In the genomic region with DNA sequence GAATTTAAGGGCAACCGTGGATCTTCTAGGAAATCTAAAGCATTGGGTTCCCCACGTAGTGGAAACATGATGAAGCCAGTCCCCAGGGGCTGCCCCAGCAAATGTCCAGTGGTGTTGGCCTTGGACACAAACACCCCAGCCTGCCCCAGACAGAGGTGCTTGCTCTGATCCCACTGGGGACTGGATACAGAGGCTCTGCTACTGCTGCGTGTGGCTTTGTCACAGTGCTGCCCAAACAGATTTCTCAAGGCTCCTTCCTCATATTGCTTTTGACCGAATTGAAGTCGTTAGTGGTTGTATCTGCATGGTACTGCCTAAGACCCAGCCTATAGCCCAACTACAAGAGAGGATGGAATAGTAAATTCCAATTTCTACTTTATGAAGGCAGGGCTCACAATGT, we compare ENCODE assay signal across 15 cellular contexts. TPM values are rescaled to one million over a fixed set of nuclear protein-coding genes. Genes with fewer than 3 reads are reported as not detected.
DNase-seq lines count a peak whose midpoint lies in the region; ATAC-seq and TF ChIP-seq lines count a peak whose summit lies in the region.
"Had no signal": no experiment of that assay in that cellular context is flagged by ENCODE, and none has a peak within 500 bp of the region (broad histone marks: within the 10 kb centered on the region; RNA-seq: fewer than 3 reads in every experiment).

No MANE protein-coding gene starts in this region.

- no peaks in the 10 kb centered on the region for H4K20me1 ChIP-seq in fibroblast of lung (ENCODE audit: control insufficient read depth, extremely low read depth, insufficient read depth, low read length)

- no peak for TF ChIP-seq CTCF in right atrium auricular region (IDR thresholded peaks at IDR 0.05)
- no peak for TF ChIP-seq CTCF in fibroblast of lung (conservative IDR thresholded peaks at IDR 0.05 in 1 of 2, IDR thresholded peaks at IDR 0.05 in 1 of 2; ENCODE audit: low read depth in 1 of 2, low read length in 2 of 2)

- H3K9me3 ChIP-seq in right atrium auricular region (no peaks in the 10 kb centered on the region), fibroblast of lung (ENCODE audit: control insufficient read depth, insufficient read depth, low read depth, low read length) (no peaks in the 10 kb centered on the region)
- H3K9me3 ChIP-seq: lower lobe of right lung had no signal

- DNase-seq in Right ventricle myocardium superior (no peak), right atrium auricular region (ENCODE audit: low spot score) (no peak), fibroblast of lung (ENCODE audit: low read depth in 2 of 2) (no peak), DMS53 treated with DMSO at 0.1 percent for 48 hours (lab: John Stamatoyannopoulos, UW; ENCODE audit: unreplicated experiment) (no peak)
- DNase-seq: activated CD4-positive, CD25-positive, alpha-beta regulatory T cell; COR-L47; lower lobe of right lung; NCI-H1417 treated with DMSO at 0.1 percent for 48 hours; stimulated activated naive CD4-positive, alpha-beta T cell treated with Interleukin-2 at 50 U/mL for 16 hours had no signal

- H3K4me2 ChIP-seq in fibroblast of lung (ENCODE audit: extremely low read depth, insufficient read depth, low read length): no peak overlapping the region
- H3K4me2 ChIP-seq: neural progenitor cell had no signal

- H3K27ac ChIP-seq in right atrium auricular region (peak overlapping the region in 1 of 2 donors; percentile 48), fibroblast of lung (ENCODE audit: insufficient read depth, low read length) (peak overlapping the region; percentile 32), rectal smooth muscle tissue (ENCODE audit: low read depth, low read length) (peak overlapping the region; percentile 86)
- H3K27ac ChIP-seq: neural progenitor cell had no signal

- no peak overlapping the region for H2AFZ ChIP-seq in fibroblast of lung (ENCODE audit: low read length)
- H2AFZ ChIP-seq: neural progenitor cell had no signal

- ATAC-seq in Right ventricle myocardium superior (ENCODE audit: poor library complexity) (peak; percentile 40), GM18502 (IDR thresholded peaks at IDR 0.05; ENCODE audit: poor library complexity, unreplicated experiment) (no peak), HG03457 (IDR thresholded peaks at IDR 0.05; ENCODE audit: unreplicated experiment) (no peak), GM18907 (IDR thresholded peaks at IDR 0.05; ENCODE audit: unreplicated experiment) (no peak)
- ATAC-seq: K562 had no signal

- H3K4me1 ChIP-seq in right atrium auricular region (peaks cover 0 to 7% of the 10 kb centered on the region in 2 donors), fibroblast of lung (ENCODE audit: control insufficient read depth, extremely low read depth, insufficient read depth, low read length) (peaks cover 20% of the 10 kb centered on the region), rectal smooth muscle tissue (ENCODE audit: control insufficient read depth, insufficient read depth, low read length) (peaks cover 27% of the 10 kb centered on the region)
- H3K4me1 ChIP-seq: neural progenitor cell had no signal

- H3K27me3 ChIP-seq in right atrium auricular region: no peaks in the 10 kb centered on the region
- H3K27me3 ChIP-seq in fibroblast of lung (ENCODE audit: control insufficient read depth, insufficient read depth, low read length): no peaks in the 10 kb centered on the region
- no peaks in the 10 kb centered on the region for H3K27me3 ChIP-seq in rectal smooth muscle tissue (ENCODE audit: control insufficient read depth, insufficient read depth, low read length)
- H3K27me3 ChIP-seq: neural progenitor cell had no signal

- no peaks in the 10 kb centered on the region for H3K79me2 ChIP-seq in fibroblast of lung (ENCODE audit: control insufficient read depth, insufficient read depth, low read length)

- H3K4me3 ChIP-seq in right atrium auricular region (no peak overlapping the region), fibroblast of lung (replicated peaks in 1 of 4; ENCODE audit: control extremely low read depth in 1 of 4, insufficient read depth in 1 of 4, low read depth in 3 of 4, low read length in 4 of 4) (no peak overlapping the region), rectal smooth muscle tissue (ENCODE audit: low read length) (no peak overlapping the region)
- H3K4me3 ChIP-seq: K562, lower lobe of right lung, neural progenitor cell had no signal

- intact Hi-C loops in Right ventricle myocardium superior (cut with DNase I): no loop called here

- no peak overlapping the region for H3K9ac ChIP-seq in fibroblast of lung (ENCODE audit: insufficient read depth, low read length)
- H3K9ac ChIP-seq in rectal smooth muscle tissue (ENCODE audit: low read length): no peak overlapping the region
- H3K9ac ChIP-seq: neural progenitor cell had no signal

- H3K36me3 ChIP-seq in right atrium auricular region (no peaks in the 10 kb centered on the region), fibroblast of lung (ENCODE audit: control insufficient read depth, insufficient read depth, low read length) (no peaks in the 10 kb centered on the region), rectal smooth muscle tissue (ENCODE audit: control insufficient read depth, insufficient read depth, low read length) (no peaks in the 10 kb centered on the region)
- H3K36me3 ChIP-seq: lower lobe of right lung, neural progenitor cell had no signal

RNA-seq across cellular contexts. Expression of gene CD44, which starts 40.1 kb away (rescaled TPM):
- total RNA-seq in Right ventricle myocardium superior: 15.4 TPM
- total RNA-seq in right atrium auricular region: 10 to 100 TPM; 26.8 to 37.3 TPM
- 446 and 660 TPM in 2 replicates for total RNA-seq in fibroblast of lung
- polyA plus RNA-seq in fibroblast of lung: 980 and 2,078 TPM in 2 replicates
- 599 and 1,130 TPM in 2 replicates for polyA plus RNA-seq in fibroblast of lung (2012)
- polyA minus RNA-seq in fibroblast of lung (ENCODE audit: low replicate concordance): 898 and 1,775 TPM in 2 replicates

Comparison
In these comparisons a context has a peak if more than half of its experiments do, and no peak if none do; other contexts are left out.
1. RNA of gene CD44, which starts 40.1 kb away (total RNA-seq): 446 to 660 TPM in fibroblast of lung; 26.8 to 37.3 TPM in right atrium auricular region and 15.4 TPM in Right ventricle myocardium superior (single experiment); every median in the first group is over 10 times any median in the second.